In genomic region chr7:76310102-76310957, GRCh38 we compare ENCODE assay signal across 8 cellular contexts. TPM values are rescaled to one million over a fixed set of nuclear protein-coding genes. Genes with fewer than 3 reads are reported as not detected.
DNase-seq lines count a peak whose midpoint lies in the region; ATAC-seq and TF ChIP-seq lines count a peak whose summit lies in the region.

No MANE protein-coding gene starts in this region.

- H3K4me1 ChIP-seq in HEK293 (ENCODE audit: control insufficient read depth, insufficient read depth, low read length) (peaks cover 2% of the 10 kb centered on the region; the same call in 1 of the 2 replicates), prostate gland (replicated peaks) (peaks cover 12% of the 10 kb centered on the region), Caco-2 (peaks cover 8% of the 10 kb centered on the region)

- H3K9me3 Mint-ChIP-seq in Caco-2 (ENCODE audit: unreplicated experiment) = no peaks in the 10 kb centered on the region

- no TSS peak for BruUV-seq in Caco-2 (replicated peaks; lab: Mats Ljungman, UMichigan)

- H3K27me3 ChIP-seq in prostate gland (replicated peaks; ENCODE audit: insufficient read depth) = no peaks in the 10 kb centered on the region
- no peaks in the 10 kb centered on the region for H3K27me3 ChIP-seq in Caco-2 (replicated peaks; ENCODE audit: control insufficient read depth, insufficient read depth, low read length)

- no peak for ATAC-seq in GM18502 (IDR thresholded peaks at IDR 0.05; ENCODE audit: poor library complexity, unreplicated experiment)

- no peak overlapping the region for H3K27ac Mint-ChIP-seq in Caco-2 (ENCODE audit: unreplicated experiment)

- H3K9me3 ChIP-seq in HEK293 (ENCODE audit: control insufficient read depth, insufficient read depth, low read depth, low read length) (no peaks in the 10 kb centered on the region), prostate gland (no peaks in the 10 kb centered on the region), Caco-2 (no peaks in the 10 kb centered on the region)

- in situ Hi-C loops in GM13976 (cut with MboI; ENCODE audit: low sequenced_read_pairs, unreplicated experiment) = loop anchor here (10.0 kb wide), 1 partner anchor 136 kb away; no protein-coding TSS in a partner anchor

- no peak for TF ChIP-seq POLR2A in prostate gland (IDR thresholded peaks at IDR 0.05)

- TF ChIP-seq CTCF in HEK293 (tag by site-specific recombination; IDR thresholded peaks at IDR 0.05) (no peak), prostate gland (IDR thresholded peaks at IDR 0.05) (no peak), GM13976 (IDR thresholded peaks at IDR 0.05; ENCODE audit: borderline replicate concordance, control extremely low read depth, extremely low read depth, insufficient read depth, missing control alignments) (no peak), Caco-2 (IDR thresholded peaks at IDR 0.05; ENCODE audit: insufficient read depth in 1 of 2, low read depth in 1 of 2, low read length in 1 of 2, severe bottlenecking in 1 of 2, unreplicated experiment in 1 of 2) (no peak)

- CTCF ChIA-PET in HEK293 (lab: Yijun Ruan, JAX) = interaction anchor here (1.8 to 7.2 kb wide), 2 partner anchors 17 to 132 kb away, joined by 9 to 133 read pairs; no protein-coding TSS in a partner anchor
- CTCF ChIA-PET in Caco-2 (lab: Charles Lee) = interaction anchor here (0.5 kb wide), 1 partner anchor 18 kb away, joined by 5 read pairs; no protein-coding TSS in a partner anchor

- intact Hi-C loops in prostate gland (cut with DNase I) = no loop called here
- intact Hi-C loops in Caco-2 (cut with micrococcal nuclease; ENCODE audit: unreplicated experiment) = no loop called here

- no peak overlapping the region for H3K27ac ChIP-seq in HEK293 (ENCODE audit: extremely low read depth, low read depth, low read length)
- peak overlapping the region; percentile 75 to 85 for H3K27ac ChIP-seq in prostate gland

- no peak overlapping the region for H3K4me3 Mint-ChIP-seq in Caco-2 (ENCODE audit: unreplicated experiment)

- peaks cover 6% of the 10 kb centered on the region for H3K4me1 Mint-ChIP-seq in Caco-2 (ENCODE audit: low read depth, unreplicated experiment)

- POLR2A ChIA-PET in HEK293 (lab: Yijun Ruan, JAX) (interaction anchor here (2.1 kb wide), 1 partner anchor 8 kb away, joined by 7 read pairs; no protein-coding TSS in a partner anchor), Caco-2 (lab: Charles Lee) (interaction anchor here (0.7 kb wide), 1 partner anchor 13 kb away, joined by 5 read pairs; no protein-coding TSS in a partner anchor)

- no peaks in the 10 kb centered on the region for H3K36me3 ChIP-seq in HEK293 (ENCODE audit: control insufficient read depth in 2 of 2, insufficient read depth in 1 of 2, low read length in 2 of 2)
- no peaks in the 10 kb centered on the region for H3K36me3 ChIP-seq in prostate gland
- no peaks in the 10 kb centered on the region for H3K36me3 ChIP-seq in Caco-2 (ENCODE audit: control insufficient read depth, insufficient read depth, low read length)

- peak; percentile 14 for DNase-seq in NCI-H82 treated with DMSO at 0.1 percent for 48 hours (lab: John Stamatoyannopoulos, UW; ENCODE audit: unreplicated experiment)
- DNase-seq in epidermal melanocyte (ENCODE audit: insufficient read length, low spot score) = peak; percentile 93
- peak; percentile 67 for DNase-seq in prostate gland (ENCODE audit: low spot score)
- no peak for DNase-seq in 8988T
- DNase-seq in GM13976 (ENCODE audit: low spot score) = no peak
- no peak for DNase-seq in Caco-2

- 26% methylated on average over 21 of the region's 21 CpGs for WGBS in prostate gland

- no peaks in the 10 kb centered on the region for H3K27me3 Mint-ChIP-seq in Caco-2 (ENCODE audit: insufficient read depth, unreplicated experiment)

- H3K4me3 ChIP-seq in HEK293 (ENCODE audit: low read depth, low read length) = no peak overlapping the region
- H3K4me3 ChIP-seq in prostate gland = no peak overlapping the region
- no peak overlapping the region for H3K4me3 ChIP-seq in Caco-2 (ENCODE audit: low read depth, low read length)

- H3K36me3 Mint-ChIP-seq in Caco-2 (ENCODE audit: insufficient read depth, unreplicated experiment) = no peaks in the 10 kb centered on the region

TF ChIP-seq in HEK293, 187 proteins besides CTCF, POLR2A, EP300 and RAD21:
- TF ChIP-seq ZIC2 (tag by site-specific recombination; IDR thresholded peaks at IDR 0.05) (peak; percentile 42; the same call in 1 of the 2 replicates), ZNF132 (tag by site-specific recombination; IDR thresholded peaks at IDR 0.05; ENCODE audit: borderline replicate concordance) (no peak), KLF1 (tag by site-specific recombination; IDR thresholded peaks at IDR 0.05) (peak; percentile 45; the same call in 1 of the 2 replicates), ZNF37A (tag by site-specific recombination; IDR thresholded peaks at IDR 0.05) (no peak), ZBTB17 (tag by site-specific recombination; IDR thresholded peaks at IDR 0.05) (no peak)

RNA-seq across cellular contexts. Expression of gene HSPB1, which starts 7.9 kb away (rescaled TPM):
- total RNA-seq in prostate gland (100 to 1,000 TPM; 781 to 833 TPM), Caco-2 (2022) (82.1 and 89.1 TPM in 2 replicates)

RNA-seq across cellular contexts. Expression of gene YWHAG, which starts 48.5 kb away (rescaled TPM):
- 10 to 100 TPM; 49.1 to 80.2 TPM for total RNA-seq in prostate gland
- total RNA-seq in Caco-2 (2022) = 141 and 150 TPM in 2 replicates

Comparison
In these comparisons a context has a peak if more than half of its experiments do, and no peak if none do; other contexts are left out.
1. DNase-seq: peak in NCI-H82 treated with DMSO at 0.1 percent for 48 hours (single experiment), epidermal melanocyte (single experiment) and prostate gland (single experiment); none in 8988T (single experiment), GM13976 (single experiment) and Caco-2 (0 of 2).